8 cellular contexts compared by ENCODE assay signal in genomic region chr10:86411281-86411841, GRCh38. TPM values are rescaled to one million over a fixed set of nuclear protein-coding genes. Genes with fewer than 3 reads are reported as not detected.
DNase-seq lines count a peak whose midpoint lies in the region; ATAC-seq and TF ChIP-seq lines count a peak whose summit lies in the region.

No MANE protein-coding gene starts in this region.

- H3K4me1 Mint-ChIP-seq in activated CD4-positive, alpha-beta memory T cell treated with anti-CD3 and anti-CD28 coated beads, Interleukin-2, amount 10 ng/mL, durations not matched to agents 7 days and 5 days, result peaks cover 37% of the 10 kb centered on the region
- H3K4me1 Mint-ChIP-seq in stimulated activated naive B cell treated with anti-CD40 and anti-IgM and Interleukin-4, amounts not matched to agents 10 μg/mL and 1 μg/mL and 100 μg/mL, for 72 hours, result peaks cover 27 to 48% of the 10 kb centered on the region in 2 donors

- H3K36me3 Mint-ChIP-seq in activated CD4-positive, alpha-beta memory T cell treated with anti-CD3 and anti-CD28 coated beads, Interleukin-2, amount 10 ng/mL, durations not matched to agents 7 days and 5 days (ENCODE audit: low read depth), result peaks cover 6% of the 10 kb centered on the region
- peaks cover 5 to 12% of the 10 kb centered on the region in 2 donors for H3K36me3 Mint-ChIP-seq in stimulated activated naive B cell treated with anti-CD40 and anti-IgM and Interleukin-4, amounts not matched to agents 10 μg/mL and 1 μg/mL and 100 μg/mL, for 72 hours

- POLR2A ChIA-PET in AG04449 (lab: Yijun Ruan, JAX), result interaction anchor here (0.6 to 2.3 kb wide), 4 partner anchors 11 to 498 kb away, joined by 3 to 15 read pairs (median 3); no protein-coding TSS in a partner anchor
- POLR2A ChIA-PET in activated CD4-positive, alpha-beta memory T cell treated with anti-CD3 and anti-CD28 coated beads, Interleukin-2, amount 10 ng/mL, durations not matched to agents 7 days and 5 days (lab: Charles Lee), result interaction anchor here (0.9 to 7.1 kb wide), 4 partner anchors 10 to 110 kb away, joined by 3 to 91 read pairs (median 4); partner anchors contain the start of gene WAPL

- ATAC-seq in GM18861 (IDR thresholded peaks at IDR 0.05; ENCODE audit: unreplicated experiment) (peak; percentile 32), HG03342 (IDR thresholded peaks at IDR 0.05; ENCODE audit: unreplicated experiment) (peak; percentile 29)
- peak; percentile 62 to 68 for ATAC-seq in stimulated activated naive B cell treated with anti-CD40 and anti-IgM and Interleukin-4, amounts not matched to agents 10 μg/mL and 1 μg/mL and 100 μg/mL, for 72 hours (replicated peaks)

- no peak for TF ChIP-seq CTCF in AG04449 (IDR thresholded peaks at IDR 0.05; ENCODE audit: insufficient read depth, low read length, missing control alignments)
- TF ChIP-seq CTCF in cardiac muscle cell (IDR thresholded peaks at IDR 0.05; ENCODE audit: low read depth, low read length), result no peak

- peak overlapping the region; percentile 82 for H3K27ac Mint-ChIP-seq in activated CD4-positive, alpha-beta memory T cell treated with anti-CD3 and anti-CD28 coated beads, Interleukin-2, amount 10 ng/mL, durations not matched to agents 7 days and 5 days
- H3K27ac Mint-ChIP-seq in stimulated activated naive B cell treated with anti-CD40 and anti-IgM and Interleukin-4, amounts not matched to agents 10 μg/mL and 1 μg/mL and 100 μg/mL, for 72 hours, result peak overlapping the region; percentile 66

- no peaks in the 10 kb centered on the region for H3K9me3 ChIP-seq in cardiac muscle cell (ENCODE audit: low read depth)

- peaks cover 5% of the 10 kb centered on the region for H3K9me3 Mint-ChIP-seq in activated CD4-positive, alpha-beta memory T cell treated with anti-CD3 and anti-CD28 coated beads, Interleukin-2, amount 10 ng/mL, durations not matched to agents 7 days and 5 days
- H3K9me3 Mint-ChIP-seq in stimulated activated naive B cell treated with anti-CD40 and anti-IgM and Interleukin-4, amounts not matched to agents 10 μg/mL and 1 μg/mL and 100 μg/mL, for 72 hours, result peaks cover 6 to 8% of the 10 kb centered on the region in 2 donors

- DNase-seq in AG04449 (ENCODE audit: low read depth, low spot score) (peak; percentile 61), cardiac muscle cell (ENCODE audit: low read depth in 1 of 2, low spot score in 1 of 2) (peak; percentile 45 to 82), NCI-H510A treated with DMSO at 0.1 percent for 48 hours (lab: John Stamatoyannopoulos, UW) (no peak), DMS153 treated with DMSO at 0.1 percent for 48 hours (lab: John Stamatoyannopoulos, UW; ENCODE audit: unreplicated experiment) (no peak)
- DNase-seq in activated CD4-positive, alpha-beta memory T cell treated with anti-CD3 and anti-CD28 coated beads, Interleukin-2, amount 10 ng/mL, durations not matched to agents 7 days and 5 days, result peak; percentile 49
- DNase-seq in stimulated activated naive B cell treated with anti-CD40 and anti-IgM and Interleukin-4, amounts not matched to agents 10 μg/mL and 1 μg/mL and 100 μg/mL, for 72 hours, result peak; percentile 39

- H3K4me3 ChIP-seq in AG04449 (ENCODE audit: low read depth, low read length) (no peak overlapping the region; the same call in 1 of the 2 replicates), cardiac muscle cell (no peak overlapping the region)

- CTCF ChIA-PET in AG04449 (lab: Yijun Ruan, JAX), result interaction anchor here (0.8 to 2.5 kb wide), 3 partner anchors 10 to 173 kb away, joined by 3 to 24 read pairs (median 9); no protein-coding TSS in a partner anchor
- CTCF ChIA-PET in activated CD4-positive, alpha-beta memory T cell treated with anti-CD3 and anti-CD28 coated beads, Interleukin-2, amount 10 ng/mL, durations not matched to agents 7 days and 5 days (lab: Charles Lee), result interaction anchor here (0.5 to 6.1 kb wide), 3 partner anchors 10 to 303 kb away, joined by 3 to 57 read pairs (median 3); no protein-coding TSS in a partner anchor

- no peaks in the 10 kb centered on the region for H3K27me3 ChIP-seq in cardiac muscle cell

- H3K27me3 Mint-ChIP-seq in activated CD4-positive, alpha-beta memory T cell treated with anti-CD3 and anti-CD28 coated beads, Interleukin-2, amount 10 ng/mL, durations not matched to agents 7 days and 5 days, result peaks cover 4% of the 10 kb centered on the region
- H3K27me3 Mint-ChIP-seq in stimulated activated naive B cell treated with anti-CD40 and anti-IgM and Interleukin-4, amounts not matched to agents 10 μg/mL and 1 μg/mL and 100 μg/mL, for 72 hours, result peaks cover 0 to 5% of the 10 kb centered on the region in 2 donors

- H3K4me3 Mint-ChIP-seq in activated CD4-positive, alpha-beta memory T cell treated with anti-CD3 and anti-CD28 coated beads, Interleukin-2, amount 10 ng/mL, durations not matched to agents 7 days and 5 days, result peak overlapping the region; percentile 31
- peak overlapping the region; percentile 66 to 81 for H3K4me3 Mint-ChIP-seq in stimulated activated naive B cell treated with anti-CD40 and anti-IgM and Interleukin-4, amounts not matched to agents 10 μg/mL and 1 μg/mL and 100 μg/mL, for 72 hours

- peak overlapping the region; percentile 56 for H3K27ac ChIP-seq in cardiac muscle cell

- H3K36me3 ChIP-seq in cardiac muscle cell, result no peaks in the 10 kb centered on the region

- peaks cover 6% of the 10 kb centered on the region for H3K4me1 ChIP-seq in cardiac muscle cell (ENCODE audit: low read depth)

RNA-seq across cellular contexts. Expression of gene GRID1, which starts 44.8 kb away (rescaled TPM):
- not detected for total RNA-seq in activated CD4-positive, alpha-beta memory T cell treated with anti-CD3 and anti-CD28 coated beads, Interleukin-2, amount 10 ng/mL, durations not matched to agents 7 days and 5 days
- total RNA-seq in cardiac muscle cell, result 1.5 and 2.3 TPM in 2 replicates
- 0.47 and 1.6 TPM in 2 replicates for polyA plus RNA-seq in cardiac muscle cell

Comparison
In these comparisons a context has a peak if more than half of its experiments do, and no peak if none do; other contexts are left out.
1. DNase-seq: peak in AG04449 (single experiment), activated CD4-positive, alpha-beta memory T cell treated with anti-CD3 and anti-CD28 coated beads, Interleukin-2, amount 10 ng/mL, durations not matched to agents 7 days and 5 days (single experiment), cardiac muscle cell (2 of 2) and stimulated activated naive B cell treated with anti-CD40 and anti-IgM and Interleukin-4, amounts not matched to agents 10 μg/mL and 1 μg/mL and 100 μg/mL, for 72 hours (single experiment); none in NCI-H510A treated with DMSO at 0.1 percent for 48 hours (single experiment) and DMS153 treated with DMSO at 0.1 percent for 48 hours (single experiment).
2. Peak in every context shown above with its lines, with median percentiles within 50 percentile points of each other: ATAC-seq.